Comparison of ENCODE assay signal across 16 cellular contexts in genomic region chr10:24518411-24518810, GRCh38.
A peak's percentile ranks its signal among the peaks of the same experiment; 100 is the strongest.
DNase-seq lines count a peak whose midpoint lies in the region; ATAC-seq and TF ChIP-seq lines count a peak whose summit lies in the region.
"Had no signal": no experiment of that assay in that cellular context is flagged by ENCODE, and none has a peak within 500 bp of the region (broad histone marks: within the 10 kb centered on the region; RNA-seq: fewer than 3 reads in every experiment).

No MANE protein-coding gene starts in this region.

- no peaks in the 10 kb centered on the region for H3K4me1 ChIP-seq in HEK293 (ENCODE audit: control insufficient read depth, insufficient read depth, low read length)
- peaks cover 3% of the 10 kb centered on the region for H3K4me1 ChIP-seq in mammary epithelial cell (ENCODE audit: insufficient read depth, low read length)
- H3K4me1 ChIP-seq in lower lobe of right lung, result peaks cover 5% of the 10 kb centered on the region
- peaks cover 0 to 9% (median 7%) of the 10 kb centered on the region in 3 donors for H3K4me1 ChIP-seq in esophagus squamous epithelium

- H3K27me3 ChIP-seq in mammary epithelial cell (ENCODE audit: insufficient read depth, low read length) (no peaks in the 10 kb centered on the region), lower lobe of right lung (ENCODE audit: low read depth) (no peaks in the 10 kb centered on the region), esophagus squamous epithelium (no peaks in the 10 kb centered on the region)

- DNase-seq in mammary epithelial cell, result no peak
- no peak for DNase-seq in lower lobe of right lung
- DNase-seq in sciatic nerve (ENCODE audit: low spot score), result no peak
- no peak for DNase-seq in activated naive CD4-positive, alpha-beta T cell treated with anti-CD3 and anti-CD28 coated beads for 36 hours
- DNase-seq in activated CD8-positive, alpha-beta memory T cell treated with anti-CD3 and anti-CD28 coated beads, Interleukin-2, amount 50 U/mL, for 4 hours, result no peak
- DNase-seq in globus pallidus (ENCODE audit: low spot score), result no peak
- no peak for DNase-seq in esophagus squamous epithelium (lab: John Stamatoyannopoulos, UW)
- DNase-seq: GOT3, kidney, NCI-H1092, NCI-H2029 treated with DMSO at 0.1 percent for 48 hours had no signal

- H3K27ac ChIP-seq in HEK293 (ENCODE audit: extremely low read depth, low read depth, low read length) (no peak overlapping the region), mammary epithelial cell (ENCODE audit: insufficient read depth, low read depth, low read length) (no peak overlapping the region), lower lobe of right lung (no peak overlapping the region), esophagus squamous epithelium (peak overlapping the region in 1 of 4 donors; percentile 9)

- no peaks in the 10 kb centered on the region for H3K79me2 ChIP-seq in mammary epithelial cell (ENCODE audit: insufficient read depth, low read length)

- H3K9me3 ChIP-seq in HEK293 (ENCODE audit: control insufficient read depth, insufficient read depth, low read depth, low read length) (no peaks in the 10 kb centered on the region), mammary epithelial cell (replicated peaks; ENCODE audit: insufficient read depth, low read length) (no peaks in the 10 kb centered on the region), lower lobe of right lung (no peaks in the 10 kb centered on the region), esophagus squamous epithelium (no peaks in the 10 kb centered on the region)

- POLR2A ChIA-PET in HEK293 (lab: Yijun Ruan, JAX), result no interaction called here

- H3K27ac Mint-ChIP-seq in activated naive CD4-positive, alpha-beta T cell treated with anti-CD3 and anti-CD28 coated beads for 36 hours, result no peak overlapping the region
- H3K27ac Mint-ChIP-seq: activated naive CD4-positive, alpha-beta T cell treated with anti-CD3 and anti-CD28 coated beads, Interleukin-2, amount 10 ng/mL, durations not matched to agents 7 days and 5 days; CD4-positive, CD25-positive, alpha-beta regulatory T cell; natural killer cell treated with Interleukin-12 subunit alpha and Interleukin-12 subunit beta and Interleukin-15 and Interleukin-18, amount 100 ng/mL, for 72 hours had no signal

- H3K9ac ChIP-seq in mammary epithelial cell (ENCODE audit: insufficient read depth, low read length), result no peak overlapping the region

- BruUV-seq in mammary epithelial cell (replicated peaks; lab: Mats Ljungman, UMichigan), result no TSS peak

- no peak for TF ChIP-seq POLR2A in esophagus squamous epithelium (IDR thresholded peaks at IDR 0.05)

- H4K20me1 ChIP-seq in mammary epithelial cell (ENCODE audit: insufficient read depth, low read length), result no peaks in the 10 kb centered on the region

- in situ Hi-C loops in mammary epithelial cell (cut with MboI; ENCODE audit: low sequenced_read_pairs in 2 of 2), result loop anchor here (10.0 to 25.0 kb wide), 4 partner anchors 144 to 531 kb away; partner anchors contain the start of gene KIAA1217 (in 1 of the 2)

- H3K4me2 ChIP-seq in mammary epithelial cell (ENCODE audit: insufficient read depth, low read depth, low read length), result no peak overlapping the region

- no peaks in the 10 kb centered on the region for H3K9me3 Mint-ChIP-seq in activated naive CD4-positive, alpha-beta T cell treated with anti-CD3 and anti-CD28 coated beads for 36 hours
- H3K9me3 Mint-ChIP-seq: activated naive CD4-positive, alpha-beta T cell treated with anti-CD3 and anti-CD28 coated beads, Interleukin-2, amount 10 ng/mL, durations not matched to agents 7 days and 5 days; natural killer cell treated with Interleukin-12 subunit alpha and Interleukin-12 subunit beta and Interleukin-15 and Interleukin-18, amount 100 ng/mL, for 72 hours had no signal

- H3K4me1 Mint-ChIP-seq in activated naive CD4-positive, alpha-beta T cell treated with anti-CD3 and anti-CD28 coated beads for 36 hours (ENCODE audit: low read depth), result peaks cover 14% of the 10 kb centered on the region

- intact Hi-C loops in mammary epithelial cell (cut with micrococcal nuclease), result loop anchor here (5.0 kb wide), 1 partner anchor 156 kb away; no protein-coding TSS in a partner anchor
- intact Hi-C loops in lower lobe of right lung (cut with DNase I), result no loop called here
- intact Hi-C loops in sciatic nerve (cut with DNase I), result no loop called here
- intact Hi-C loops in activated naive CD4-positive, alpha-beta T cell treated with anti-CD3 and anti-CD28 coated beads for 36 hours (cut with micrococcal nuclease), result loop anchor here (2.0 to 10.0 kb wide), 7 partner anchors 38 to 1360 kb away; no protein-coding TSS in a partner anchor
- intact Hi-C loops in esophagus squamous epithelium (cut with DNase I), result loop anchor here (10.0 kb wide), 1 partner anchor 154 kb away; no protein-coding TSS in a partner anchor

- WGBS in mammary epithelial cell (ENCODE audit: low coverage, missing lambda C conversion rate), result 60% methylated on average over 7 of the region's 7 CpGs
- WGBS in esophagus squamous epithelium, 2 donors, result 56 to 59% methylated on average over 7 of the region's 7 CpGs

- TF ChIP-seq CTCF in HEK293 (tag by site-specific recombination; IDR thresholded peaks at IDR 0.05) (no peak), mammary epithelial cell (conservative IDR thresholded peaks at IDR 0.05 in 1 of 2, IDR thresholded peaks at IDR 0.05 in 1 of 2; ENCODE audit: extremely low read depth in 1 of 2, insufficient read depth in 1 of 2, low read depth in 1 of 2, low read length in 2 of 2) (no peak), lower lobe of right lung (IDR thresholded peaks at IDR 0.05) (no peak), esophagus squamous epithelium (IDR thresholded peaks at IDR 0.05) (no peak)

- H3K36me3 Mint-ChIP-seq in activated naive CD4-positive, alpha-beta T cell treated with anti-CD3 and anti-CD28 coated beads for 36 hours (ENCODE audit: low read depth), result no peaks in the 10 kb centered on the region
- H3K36me3 Mint-ChIP-seq: activated naive CD4-positive, alpha-beta T cell treated with anti-CD3 and anti-CD28 coated beads, Interleukin-2, amount 10 ng/mL, durations not matched to agents 7 days and 5 days; CD4-positive, CD25-positive, alpha-beta regulatory T cell; natural killer cell treated with Interleukin-12 subunit alpha and Interleukin-12 subunit beta and Interleukin-15 and Interleukin-18, amount 100 ng/mL, for 72 hours had no signal

- dilution Hi-C loops in mammary epithelial cell (cut with HindIII; ENCODE audit: low sequenced_read_pairs), result no loop called here

- H3K27me3 Mint-ChIP-seq in activated naive CD4-positive, alpha-beta T cell treated with anti-CD3 and anti-CD28 coated beads for 36 hours (ENCODE audit: low read depth), result peaks cover 7% of the 10 kb centered on the region
- H3K27me3 Mint-ChIP-seq: CD4-positive, CD25-positive, alpha-beta regulatory T cell had no signal

- H2AFZ ChIP-seq in mammary epithelial cell (ENCODE audit: low read depth, low read length), result peak overlapping the region; percentile 63

- H3K36me3 ChIP-seq in HEK293 (ENCODE audit: control insufficient read depth in 2 of 2, insufficient read depth in 1 of 2, low read length in 2 of 2) (peaks cover 0 to 6% of the 10 kb centered on the region in 2 experiments; a peak in 1 of 3 replicates), mammary epithelial cell (ENCODE audit: insufficient read depth, low read length) (peaks cover 10% of the 10 kb centered on the region), lower lobe of right lung (peaks cover 39% of the 10 kb centered on the region), esophagus squamous epithelium (peaks cover 10 to 88% (median 22%) of the 10 kb centered on the region in 3 donors)

- ATAC-seq in lower lobe of right lung, result peak; percentile 40 to 44
- ATAC-seq in sciatic nerve, result peak; percentile 11
- ATAC-seq: activated CD4-positive, CD25-positive, alpha-beta regulatory T cell treated with anti-CD3 and anti-CD28 coated beads, Interleukin-2, amount 50 U/mL, for 24 hours; natural killer cell treated with Interleukin-12 subunit alpha and Interleukin-12 subunit beta and Interleukin-15 and Interleukin-18, amount 100 ng/mL, for 72 hours had no signal

- CTCF ChIA-PET in HEK293 (lab: Yijun Ruan, JAX), result interaction anchor here (0.6 to 3.7 kb wide), 47 partner anchors 9 to 1225 kb away, joined by 3 to 36 read pairs (median 3); no protein-coding TSS in a partner anchor
- CTCF ChIA-PET in mammary epithelial cell (lab: Charles Lee; ENCODE audit: low non-redundant PET), result no interaction called here
- CTCF ChIA-PET in activated naive CD4-positive, alpha-beta T cell treated with anti-CD3 and anti-CD28 coated beads for 36 hours (lab: Charles Lee), result interaction anchor here (0.7 to 3.3 kb wide), 10 partner anchors 10 to 1360 kb away, joined by 3 to 24 read pairs (median 5); no protein-coding TSS in a partner anchor

- H3K4me3 ChIP-seq in HEK293 (ENCODE audit: low read depth, low read length) (no peak overlapping the region), mammary epithelial cell (replicated peaks in 1 of 3; ENCODE audit: insufficient read depth in 1 of 3, low read depth in 2 of 3, low read length in 3 of 3) (no peak overlapping the region), lower lobe of right lung (no peak overlapping the region), esophagus squamous epithelium (no peak overlapping the region)

- H3K4me3 Mint-ChIP-seq in activated naive CD4-positive, alpha-beta T cell treated with anti-CD3 and anti-CD28 coated beads for 36 hours, result no peak overlapping the region
- H3K4me3 Mint-ChIP-seq: activated naive CD4-positive, alpha-beta T cell treated with anti-CD3 and anti-CD28 coated beads, Interleukin-2, amount 10 ng/mL, durations not matched to agents 7 days and 5 days; natural killer cell treated with Interleukin-12 subunit alpha and Interleukin-12 subunit beta and Interleukin-15 and Interleukin-18, amount 100 ng/mL, for 72 hours had no signal

TF ChIP-seq in HEK293, 187 proteins besides CTCF, POLR2A, EP300 and RAD21:
- TF ChIP-seq EGR2 (tag by site-specific recombination; IDR thresholded peaks at IDR 0.05; ENCODE audit: low read depth), result 0 out of 2 replicates have a peak, but pooled peaks have one; percentile 14
- no peak for TF ChIP-seq ZNF610 (tag by site-specific recombination; IDR thresholded peaks at IDR 0.05; ENCODE audit: borderline replicate concordance)
- no peak for TF ChIP-seq MEIS1 (CRISPR knock-in tag; IDR thresholded peaks at IDR 0.05; ENCODE audit: borderline replicate concordance)

Comparison
In these comparisons a context has a peak if more than half of its experiments do, and no peak if none do; other contexts are left out.
1. intact Hi-C loops: an anchor here in mammary epithelial cell (5.0 kb wide), activated naive CD4-positive, alpha-beta T cell treated with anti-CD3 and anti-CD28 coated beads for 36 hours (2.0 to 10.0 kb wide) and esophagus squamous epithelium (10.0 kb wide); none called in lower lobe of right lung and sciatic nerve.